In genomic region chr5:17185349-17185748, GRCh38 we compare ENCODE assay signal across 15 cellular contexts.
"Had no signal": no experiment of that assay in that cellular context is flagged by ENCODE, and none has a peak within 500 bp of the region (broad histone marks: within the 10 kb centered on the region; RNA-seq: fewer than 3 reads in every experiment).

No MANE protein-coding gene starts in this region.

- H3K36me3 Mint-ChIP-seq: activated CD4-positive, alpha-beta memory T cell treated with anti-CD3 and anti-CD28 coated beads for 36 hours; activated naive CD8-positive, alpha-beta T cell treated with anti-CD3 and anti-CD28 coated beads for 36 hours; natural killer cell treated with Interleukin-12 subunit alpha and Interleukin-12 subunit beta and Interleukin-15 and Interleukin-18, amount 100 ng/mL, for 72 hours; stimulated activated naive B cell treated with anti-CD40 and anti-IgM and Interleukin-4, amounts not matched to agents 10 μg/mL and 1 μg/mL and 100 μg/mL, for 72 hours; T-cell had no signal

- H3K4me3 ChIP-seq: colonic mucosa, sigmoid colon had no signal

- H3K9me3 ChIP-seq: colonic mucosa, neutrophil, sigmoid colon had no signal

- H3K9me3 Mint-ChIP-seq: activated B cell treated with CpG ODN at 0.5 μM for 24 hours; activated CD4-positive, alpha-beta memory T cell treated with anti-CD3 and anti-CD28 coated beads for 36 hours; activated naive CD8-positive, alpha-beta T cell treated with anti-CD3 and anti-CD28 coated beads for 36 hours; natural killer cell treated with Interleukin-12 subunit alpha and Interleukin-12 subunit beta and Interleukin-15 and Interleukin-18, amount 100 ng/mL, for 72 hours; stimulated activated naive B cell treated with anti-CD40 and anti-IgM and Interleukin-4, amounts not matched to agents 10 μg/mL and 1 μg/mL and 100 μg/mL, for 72 hours; T-cell had no signal

- H3K4me3 Mint-ChIP-seq: activated B cell treated with CpG ODN at 0.5 μM for 24 hours; activated CD4-positive, alpha-beta memory T cell treated with anti-CD3 and anti-CD28 coated beads for 36 hours; activated naive CD8-positive, alpha-beta T cell treated with anti-CD3 and anti-CD28 coated beads for 36 hours; activated T-helper 17 cell treated with anti-CD3 and anti-CD28 coated beads, Interleukin-2, amount 50 U/mL, for 72 hours; brain; natural killer cell treated with Interleukin-12 subunit alpha and Interleukin-12 subunit beta and Interleukin-15 and Interleukin-18, amount 100 ng/mL, for 72 hours; stimulated activated naive B cell treated with anti-CD40 and anti-IgM and Interleukin-4, amounts not matched to agents 10 μg/mL and 1 μg/mL and 100 μg/mL, for 72 hours; T-cell had no signal

- H3K27ac Mint-ChIP-seq: activated B cell treated with CpG ODN at 0.5 μM for 24 hours; activated CD4-positive, alpha-beta memory T cell treated with anti-CD3 and anti-CD28 coated beads for 36 hours; activated naive CD8-positive, alpha-beta T cell treated with anti-CD3 and anti-CD28 coated beads for 36 hours; activated T-helper 17 cell treated with anti-CD3 and anti-CD28 coated beads, Interleukin-2, amount 50 U/mL, for 72 hours; natural killer cell treated with Interleukin-12 subunit alpha and Interleukin-12 subunit beta and Interleukin-15 and Interleukin-18, amount 100 ng/mL, for 72 hours; stimulated activated naive B cell treated with anti-CD40 and anti-IgM and Interleukin-4, amounts not matched to agents 10 μg/mL and 1 μg/mL and 100 μg/mL, for 72 hours; T-cell had no signal

- DNase-seq: activated B cell treated with CpG ODN at 0.5 μM for 24 hours; activated CD4-positive, alpha-beta memory T cell treated with anti-CD3 and anti-CD28 coated beads for 36 hours; activated CD4-positive, alpha-beta T cell treated with anti-CD3 and anti-CD28 coated beads for 4 hours; activated naive CD4-positive, alpha-beta T cell; activated naive CD8-positive, alpha-beta T cell treated with anti-CD3 and anti-CD28 coated beads for 36 hours; amygdala; central memory CD4-positive, alpha-beta T cell; colonic mucosa; stimulated activated naive B cell treated with anti-CD40 and anti-IgM and Interleukin-4, amounts not matched to agents 10 μg/mL and 1 μg/mL and 100 μg/mL, for 72 hours; T-cell had no signal

- H3K36me3 ChIP-seq: colonic mucosa, neutrophil, sigmoid colon had no signal

- H3K4me1 Mint-ChIP-seq: activated T-helper 17 cell treated with anti-CD3 and anti-CD28 coated beads, Interleukin-2, amount 50 U/mL, for 72 hours; T-cell had no signal

- H3K4me1 ChIP-seq: colonic mucosa had no signal

- H3K27me3 ChIP-seq: colonic mucosa, neutrophil, sigmoid colon had no signal

- H3K27ac ChIP-seq: colonic mucosa, neutrophil had no signal
